12 cellular contexts compared by ENCODE assay signal in genomic region chr1:63698001-63698838, GRCh38.
DNase-seq lines count a peak whose midpoint lies in the region; ATAC-seq, FAIRE-seq and TF ChIP-seq lines count a peak whose summit lies in the region.
"Had no signal": no experiment of that assay in that cellular context is flagged by ENCODE, and none has a peak within 500 bp of the region (broad histone marks: within the 10 kb centered on the region; RNA-seq: fewer than 3 reads in every experiment).

No MANE protein-coding gene starts in this region.

- H3K27ac ChIP-seq in A549: peak overlapping the region; percentile 92 to 95
- H3K27ac ChIP-seq in brain microvascular endothelial cell: peak overlapping the region; percentile 67
- H3K27ac ChIP-seq in right atrium auricular region: peak overlapping the region; percentile 89 to 91
- no peak overlapping the region for H3K27ac ChIP-seq in MM.1S (ENCODE audit: low read length)
- H3K27ac ChIP-seq: SJSA1 had no signal

- TF ChIP-seq CTCF in A549 (IDR thresholded peaks at IDR 0.05) (no peak), brain microvascular endothelial cell (IDR thresholded peaks at IDR 0.05; ENCODE audit: low read depth, low read length, missing control alignments) (no peak), right atrium auricular region (IDR thresholded peaks at IDR 0.05) (no peak), MM.1S (IDR thresholded peaks at IDR 0.05; ENCODE audit: low read length) (no peak)

- TF ChIP-seq RAD21 in A549 (conservative IDR thresholded peaks at IDR 0.05 in 1 of 2, IDR thresholded peaks at IDR 0.05 in 1 of 2): 0 out of 5 replicates have a peak, but pooled peaks of 1 of the 2 experiments have one; percentile 21

- H3K9ac ChIP-seq in MM.1S (ENCODE audit: low read length): no peak overlapping the region

- no peaks in the 10 kb centered on the region for H3K9me2 ChIP-seq in MM.1S (replicated peaks; ENCODE audit: insufficient read depth, low read length)

- CTCF ChIA-PET in A549 (lab: Yijun Ruan, JAX): interaction anchor here (0.8 to 1.9 kb wide), 3 partner anchors 20 to 225 kb away, joined by 3 to 7 read pairs (median 3); no protein-coding TSS in a partner anchor

- in situ Hi-C loops in brain microvascular endothelial cell (cut with HindIII; ENCODE audit: low pct_ligation_motif_present, low sequenced_read_pairs): loop anchor here (25.0 kb wide), 2 partner anchors 439 to 539 kb away; no protein-coding TSS in a partner anchor

- POLR2A ChIA-PET in A549 (lab: Yijun Ruan, JAX): interaction anchor here (1.1 kb wide), 1 partner anchor 95 kb away, joined by 3 read pairs; no protein-coding TSS in a partner anchor

- peak in 1 of 2 experiments; percentile 60; a peak in 2 of 5 replicates for TF ChIP-seq EP300 in A549 (IDR thresholded peaks at IDR 0.05)

- H4K20me1 ChIP-seq in MM.1S (ENCODE audit: insufficient read depth, low read length): no peaks in the 10 kb centered on the region

- DNase-seq in A549 (ENCODE audit: low read depth in 1 of 2, low spot score in 1 of 2) (peak; percentile 44 to 84), brain microvascular endothelial cell (peak; percentile 66), right atrium auricular region (ENCODE audit: low spot score) (peak; percentile 82), putamen (ENCODE audit: low spot score) (peak; percentile 21), MM.1S (no peak), NCI-H2227 treated with DMSO at 0.1 percent for 48 hours (lab: John Stamatoyannopoulos, UW) (no peak), NCI-H2196 (lab: John Stamatoyannopoulos, UW; ENCODE audit: unreplicated experiment) (no peak)
- DNase-seq: DMS153, foreskin fibroblast had no signal

- H2AFZ ChIP-seq in MM.1S (ENCODE audit: low read length): no peak overlapping the region

- H3K4me2 ChIP-seq in A549 (peak overlapping the region; percentile 68), MM.1S (ENCODE audit: low read depth, low read length) (no peak overlapping the region)

- no peaks in the 10 kb centered on the region for H3F3A ChIP-seq in MM.1S (ENCODE audit: insufficient read depth, low read length)

- H3K36me3 ChIP-seq in brain microvascular endothelial cell (replicated peaks) (no peaks in the 10 kb centered on the region), right atrium auricular region (no peaks in the 10 kb centered on the region), MM.1S (replicated peaks; ENCODE audit: insufficient read depth, low read length) (no peaks in the 10 kb centered on the region)
- H3K36me3 ChIP-seq: SJSA1 had no signal

- H3K27me3 ChIP-seq in brain microvascular endothelial cell (replicated peaks): no peaks in the 10 kb centered on the region
- H3K27me3 ChIP-seq in right atrium auricular region: no peaks in the 10 kb centered on the region
- no peaks in the 10 kb centered on the region for H3K27me3 ChIP-seq in MM.1S (replicated peaks; ENCODE audit: insufficient read depth, low read length)
- H3K27me3 ChIP-seq: SJSA1 had no signal

- H3K4me3 ChIP-seq in A549 (no peak overlapping the region), brain microvascular endothelial cell (ENCODE audit: low read depth, low read length) (no peak overlapping the region), right atrium auricular region (no peak overlapping the region), MM.1S (ENCODE audit: low read length) (no peak overlapping the region)
- H3K4me3 ChIP-seq: SJSA1 had no signal

- TF ChIP-seq POLR2A in A549 (IDR thresholded peaks at IDR 0.05; ENCODE audit: low read length): no peak

- H3K9me3 ChIP-seq in A549 (no peaks in the 10 kb centered on the region), right atrium auricular region (no peaks in the 10 kb centered on the region), MM.1S (replicated peaks; ENCODE audit: insufficient read depth, low read length) (no peaks in the 10 kb centered on the region)
- H3K9me3 ChIP-seq: SJSA1 had no signal

- ATAC-seq in A549 (peak; percentile 77 to 78), GM19395 (IDR thresholded peaks at IDR 0.05; ENCODE audit: unreplicated experiment) (no peak)
- ATAC-seq: activated T-helper 17 cell treated with anti-CD3 and anti-CD28 coated beads, Interleukin-2, amount 50 U/mL, for 72 hours had no signal

- H3K79me2 ChIP-seq in MM.1S (ENCODE audit: low read length): no peaks in the 10 kb centered on the region

- peaks cover 86% of the 10 kb centered on the region for H3K4me1 ChIP-seq in A549
- peaks cover 0 to 11% of the 10 kb centered on the region in 2 donors for H3K4me1 ChIP-seq in right atrium auricular region
- H3K4me1 ChIP-seq in MM.1S (ENCODE audit: low read length): no peaks in the 10 kb centered on the region

- WGBS in A549 (ENCODE audit: missing lambda C conversion rate): 6% methylated on average over 12 of the region's 13 CpGs

- FAIRE-seq in A549 (lab: Jason Lieb, UNC): no peak

TF ChIP-seq in A549, 52 proteins besides CTCF, POLR2A, EP300 and RAD21 (continues in another document):
- TF ChIP-seq HEYL (CRISPR knock-in tag; IDR thresholded peaks at IDR 0.05) (peak; percentile 50; the same call in 1 of the 2 replicates), FOXS1 (CRISPR knock-in tag; IDR thresholded peaks at IDR 0.05) (no peak), RFX5 (IDR thresholded peaks at IDR 0.05) (no peak), HOXB13 (CRISPR knock-in tag; IDR thresholded peaks at IDR 0.05; ENCODE audit: low read depth) (peak; percentile 81; the same call in 1 of the 2 replicates), HOXB5 (CRISPR knock-in tag; IDR thresholded peaks at IDR 0.05) (no peak; the same call in 1 of the 2 replicates), TFCP2L1 (CRISPR knock-in tag; IDR thresholded peaks at IDR 0.05) (no peak), FOSL2 (IDR thresholded peaks at IDR 0.05) (peak; percentile 35; the same call in 1 of the 2 replicates), FOSL2 (CRISPR knock-in tag; IDR thresholded peaks at IDR 0.05) (peak; percentile 80), RARB (CRISPR knock-in tag; IDR thresholded peaks at IDR 0.05) (peak; percentile 52), MAFK (IDR thresholded peaks at IDR 0.05; ENCODE audit: partially characterized antibody) (no peak), CBX8 (IDR thresholded peaks at IDR 0.05) (no peak), ZSCAN20 (CRISPR knock-in tag; IDR thresholded peaks at IDR 0.05) (no peak), CEBPB (IDR thresholded peaks at IDR 0.05) (no peak), E2F6 (IDR thresholded peaks at IDR 0.05; ENCODE audit: borderline replicate concordance, low read depth) (peak; percentile 38; the same call in 1 of the 2 replicates), ELK1 (IDR thresholded peaks at IDR 0.05; ENCODE audit: low read depth, low read length) (no peak), ZC3H11A (IDR thresholded peaks at IDR 0.05) (no peak), MYC (IDR thresholded peaks at IDR 0.05; ENCODE audit: borderline replicate concordance, low read length) (no peak), FOSB (CRISPR knock-in tag; IDR thresholded peaks at IDR 0.05) (no peak), RCOR1 (IDR thresholded peaks at IDR 0.05; ENCODE audit: low read depth, low read length) (no peak)
- TF ChIP-seq, protein P1, sequence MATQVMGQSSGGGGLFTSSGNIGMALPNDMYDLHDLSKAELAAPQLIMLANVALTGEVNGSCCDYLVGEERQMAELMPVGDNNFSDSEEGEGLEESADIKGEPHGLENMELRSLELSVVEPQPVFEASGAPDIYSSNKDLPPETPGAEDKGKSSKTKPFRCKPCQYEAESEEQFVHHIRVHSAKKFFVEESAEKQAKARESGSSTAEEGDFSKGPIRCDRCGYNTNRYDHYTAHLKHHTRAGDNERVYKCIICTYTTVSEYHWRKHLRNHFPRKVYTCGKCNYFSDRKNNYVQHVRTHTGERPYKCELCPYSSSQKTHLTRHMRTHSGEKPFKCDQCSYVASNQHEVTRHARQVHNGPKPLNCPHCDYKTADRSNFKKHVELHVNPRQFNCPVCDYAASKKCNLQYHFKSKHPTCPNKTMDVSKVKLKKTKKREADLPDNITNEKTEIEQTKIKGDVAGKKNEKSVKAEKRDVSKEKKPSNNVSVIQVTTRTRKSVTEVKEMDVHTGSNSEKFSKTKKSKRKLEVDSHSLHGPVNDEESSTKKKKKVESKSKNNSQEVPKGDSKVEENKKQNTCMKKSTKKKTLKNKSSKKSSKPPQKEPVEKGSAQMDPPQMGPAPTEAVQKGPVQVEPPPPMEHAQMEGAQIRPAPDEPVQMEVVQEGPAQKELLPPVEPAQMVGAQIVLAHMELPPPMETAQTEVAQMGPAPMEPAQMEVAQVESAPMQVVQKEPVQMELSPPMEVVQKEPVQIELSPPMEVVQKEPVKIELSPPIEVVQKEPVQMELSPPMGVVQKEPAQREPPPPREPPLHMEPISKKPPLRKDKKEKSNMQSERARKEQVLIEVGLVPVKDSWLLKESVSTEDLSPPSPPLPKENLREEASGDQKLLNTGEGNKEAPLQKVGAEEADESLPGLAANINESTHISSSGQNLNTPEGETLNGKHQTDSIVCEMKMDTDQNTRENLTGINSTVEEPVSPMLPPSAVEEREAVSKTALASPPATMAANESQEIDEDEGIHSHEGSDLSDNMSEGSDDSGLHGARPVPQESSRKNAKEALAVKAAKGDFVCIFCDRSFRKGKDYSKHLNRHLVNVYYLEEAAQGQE (IDR thresholded peaks at IDR 0.05): no peak
- TF ChIP-seq, protein P2, sequence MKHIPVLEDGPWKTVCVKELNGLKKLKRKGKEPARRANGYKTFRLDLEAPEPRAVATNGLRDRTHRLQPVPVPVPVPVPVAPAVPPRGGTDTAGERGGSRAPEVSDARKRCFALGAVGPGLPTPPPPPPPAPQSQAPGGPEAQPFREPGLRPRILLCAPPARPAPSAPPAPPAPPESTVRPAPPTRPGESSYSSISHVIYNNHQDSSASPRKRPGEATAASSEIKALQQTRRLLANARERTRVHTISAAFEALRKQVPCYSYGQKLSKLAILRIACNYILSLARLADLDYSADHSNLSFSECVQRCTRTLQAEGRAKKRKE (CRISPR knock-in tag; IDR thresholded peaks at IDR 0.05; ENCODE audit: low read depth): peak; percentile 75; the same call in 1 of the 2 replicates

Comparison
In these comparisons a context has a peak if more than half of its experiments do, and no peak if none do; other contexts are left out.
1. DNase-seq: peak in A549 (2 of 2), brain microvascular endothelial cell (single experiment), right atrium auricular region (single experiment) and putamen (single experiment); none in MM.1S (single experiment), NCI-H2227 treated with DMSO at 0.1 percent for 48 hours (single experiment) and NCI-H2196 (single experiment).